In the genomic region with DNA sequence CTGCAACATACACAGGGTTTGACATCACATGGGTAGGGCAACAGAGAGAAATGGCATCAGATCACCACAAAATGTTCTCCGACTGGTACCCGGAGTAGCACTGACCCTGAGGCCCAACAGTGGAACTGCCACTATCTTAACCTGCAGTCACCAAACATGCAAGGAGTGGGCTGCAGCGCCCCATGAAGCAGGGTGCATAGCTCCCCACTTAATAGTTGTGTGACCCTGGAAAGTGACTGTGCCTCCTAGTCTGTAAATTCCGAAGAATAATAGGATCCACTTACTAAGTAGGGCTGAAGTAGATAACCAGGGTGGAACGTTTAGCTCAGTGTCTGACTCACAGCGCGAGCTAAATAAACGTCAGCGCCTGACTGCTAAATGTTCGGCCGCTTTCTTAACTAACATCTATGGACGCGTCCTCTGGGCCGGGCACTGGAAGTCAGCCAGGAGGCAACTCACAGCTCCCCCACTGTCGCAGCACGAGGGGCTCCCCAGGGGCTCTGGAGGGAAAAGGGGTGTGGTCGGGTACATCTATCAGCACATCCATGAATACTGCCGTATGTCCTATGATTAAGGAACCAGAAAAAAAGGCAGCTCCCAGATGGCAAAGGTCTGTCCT, we compare ENCODE assay signal across 8 cellular contexts. TPM values are rescaled to one million over a fixed set of nuclear protein-coding genes. Genes with fewer than 3 reads are reported as not detected.
DNase-seq lines count a peak whose midpoint lies in the region; ATAC-seq and TF ChIP-seq lines count a peak whose summit lies in the region.

No MANE protein-coding gene starts in this region.

- intact Hi-C loops in adrenal gland (cut with DNase I), result no loop called here

- WGBS in adrenal gland, 4 donors, result 9 to 17% (median 13%) methylated on average over 7 to 18 of the region's 18 CpGs

- ATAC-seq in GM18517 (IDR thresholded peaks at IDR 0.05; ENCODE audit: unreplicated experiment), result no peak

- peak in 1 of 2 donors; percentile 4 for TF ChIP-seq POLR2A in adrenal gland (IDR thresholded peaks at IDR 0.05)

- peak overlapping the region; percentile 94 for H3K4me3 ChIP-seq in GM08714 (ENCODE audit: low read length)
- peak overlapping the region; percentile 73 to 100 (median 96) for H3K4me3 ChIP-seq in adrenal gland
- H3K4me3 ChIP-seq in iPS-11a (ENCODE audit: low read depth, low read length), result peak overlapping the region; percentile 93

- DNase-seq in LoVo (ENCODE audit: low spot score) (peak; percentile 52), adrenal gland (peak in 6 of 7 donors; percentile 48 to 73 (median 58)), smooth muscle cell of the brain vasculature (ENCODE audit: low read depth, low spot score) (peak; percentile 21), AML-193 (lab: John Stamatoyannopoulos, UW) (no peak), NCI-H510A (lab: John Stamatoyannopoulos, UW) (no peak)

- no peak for TF ChIP-seq CTCF in adrenal gland (IDR thresholded peaks at IDR 0.05)

- H3K27ac ChIP-seq in adrenal gland, result peak overlapping the region; percentile 23 to 94 (median 87)

- H3K36me3 ChIP-seq in adrenal gland (replicated peaks in 1 of 2), result peaks cover 0 to 22% of the 10 kb centered on the region in 2 donors

- no peaks in the 10 kb centered on the region for H3K27me3 ChIP-seq in adrenal gland

- H3K9me3 ChIP-seq in adrenal gland (replicated peaks in 1 of 3), result no peaks in the 10 kb centered on the region

- peaks cover 14 to 25% of the 10 kb centered on the region in 2 donors for H3K4me1 ChIP-seq in adrenal gland (replicated peaks in 1 of 2)

RNA-seq across cellular contexts. Expression of gene LTO1, which starts 0.8 kb away (rescaled TPM):
- total RNA-seq in adrenal gland, result 10 to 100 TPM; 10.9 to 41.3 (median 22.7) TPM
- 10 to 100 TPM; 23.0 to 52.5 (median 38.4) TPM for polyA plus RNA-seq in adrenal gland

RNA-seq across cellular contexts. Expression of gene FGF19, which starts 29.4 kb away (rescaled TPM):
- not detected for total RNA-seq in adrenal gland
- not detected for polyA plus RNA-seq in adrenal gland

RNA-seq across cellular contexts. Expression of gene CCND1, which starts 33.4 kb away (rescaled TPM):
- 100 to 1,000 TPM in 4 of 8 donors, 10 to 100 TPM in 4; 74.3 to 149 (median 103) TPM for total RNA-seq in adrenal gland
- 10 to 100 TPM; 12.1 to 42.9 (median 29.5) TPM for polyA plus RNA-seq in adrenal gland

Comparison
In these comparisons a context has a peak if more than half of its experiments do, and no peak if none do; other contexts are left out.
1. DNase-seq: peak in LoVo (single experiment), adrenal gland (6 of 7) and smooth muscle cell of the brain vasculature (single experiment); none in AML-193 (0 of 2) and NCI-H510A (single experiment).
2. Peak in every context shown above with its lines, with median percentiles within 50 percentile points of each other: H3K4me3 ChIP-seq.